ENCODE assay signal across 13 cellular contexts in genomic region chr9:134545213-134546211, GRCh38.
A peak's percentile ranks its signal among the peaks of the same experiment; 100 is the strongest.
DNase-seq lines count a peak whose midpoint lies in the region; ATAC-seq, FAIRE-seq and TF ChIP-seq lines count a peak whose summit lies in the region.
"Had no signal": no experiment of that assay in that cellular context is flagged by ENCODE, and none has a peak within 500 bp of the region (broad histone marks: within the 10 kb centered on the region; RNA-seq: fewer than 3 reads in every experiment).

No MANE protein-coding gene starts in this region.

- H3K4me2 ChIP-seq in BLaER1: peak overlapping the region; percentile 19; the same call in 1 of the 2 replicates

- H3K9ac ChIP-seq in BLaER1: no peak overlapping the region

- no peak overlapping the region for H3K27ac ChIP-seq in BLaER1
- H3K27ac ChIP-seq in left ventricle myocardium inferior (replicated peaks): peak overlapping the region; percentile 72
- H3K27ac ChIP-seq in sigmoid colon: peak overlapping the region; percentile 57 to 80 (median 66)

- H3K27ac Mint-ChIP-seq in activated naive CD4-positive, alpha-beta T cell treated with anti-CD3 and anti-CD28 coated beads, Interleukin-2, amount 50 U/mL, for 72 hours: no peak overlapping the region
- H3K27ac Mint-ChIP-seq: CD8-positive, alpha-beta memory T cell had no signal

- H3K27me3 ChIP-seq in BLaER1 (no peaks in the 10 kb centered on the region), left ventricle myocardium inferior (ENCODE audit: low read depth) (peaks cover 64% of the 10 kb centered on the region), sigmoid colon (no peaks in the 10 kb centered on the region)

- no peak for TF ChIP-seq EP300 in sigmoid colon (IDR thresholded peaks at IDR 0.05)

- DNase-seq in astrocyte of the spinal cord (ENCODE audit: low read depth, low spot score): peak; percentile 72
- peak; percentile 16 for DNase-seq in left ventricle myocardium inferior
- DNase-seq in sigmoid colon: peak; percentile 68
- DNase-seq in stimulated activated CD4-positive, alpha-beta T cell treated with anti-CD3 and anti-CD28 coated beads, Interleukin-4, amount 100 ng/mL, for 24 hours: no peak
- no peak for DNase-seq in activated naive CD4-positive, alpha-beta T cell treated with anti-CD3 and anti-CD28 coated beads, Interleukin-2, amount 50 U/mL, for 72 hours (ENCODE audit: low spot score in 2 of 2)
- DNase-seq in RCC 7860 (ENCODE audit: low spot score): no peak
- DNase-seq: activated CD8-positive, alpha-beta memory T cell treated with anti-CD3 and anti-CD28 coated beads, Interleukin-2, amount 50 U/mL, for 48 hours; CD8-positive, alpha-beta memory T cell; Kasumi-1; NCI-H510A had no signal

- H3K9me3 ChIP-seq in BLaER1 (peaks cover 17% of the 10 kb centered on the region), left ventricle myocardium inferior (replicated peaks) (no peaks in the 10 kb centered on the region), sigmoid colon (no peaks in the 10 kb centered on the region)

- in situ Hi-C loops in astrocyte of the spinal cord (cut with HindIII; ENCODE audit: low sequenced_read_pairs): no loop called here

- H4K20me1 ChIP-seq in BLaER1: no peaks in the 10 kb centered on the region

- H3K36me3 ChIP-seq in BLaER1: no peaks in the 10 kb centered on the region
- no peaks in the 10 kb centered on the region for H3K36me3 ChIP-seq in left ventricle myocardium inferior
- H3K36me3 ChIP-seq in sigmoid colon: no peaks in the 10 kb centered on the region

- no peak for FAIRE-seq in RCC 7860 (lab: Jason Lieb, UNC)

- 57 to 70% methylated on average over 36 of the region's 36 CpGs for whole genome bisulfite sequencing in sigmoid colon, 2 donors

- TF ChIP-seq CTCF in astrocyte of the spinal cord (IDR thresholded peaks at IDR 0.05; ENCODE audit: low read depth, low read length): no peak
- TF ChIP-seq CTCF in left ventricle myocardium inferior (IDR thresholded peaks at IDR 0.05; ENCODE audit: borderline replicate concordance): no peak
- no peak for TF ChIP-seq CTCF in sigmoid colon (IDR thresholded peaks at IDR 0.05)

- no peak for ATAC-seq in HG03457 (IDR thresholded peaks at IDR 0.05; ENCODE audit: unreplicated experiment)
- no peak for ATAC-seq in activated naive CD4-positive, alpha-beta T cell treated with anti-CD3 and anti-CD28 coated beads, Interleukin-2, amount 50 U/mL, for 72 hours

- H3K9me3 Mint-ChIP-seq in activated naive CD4-positive, alpha-beta T cell treated with anti-CD3 and anti-CD28 coated beads, Interleukin-2, amount 50 U/mL, for 72 hours: no peaks in the 10 kb centered on the region
- H3K9me3 Mint-ChIP-seq: central memory CD8-positive, alpha-beta T cell had no signal

- intact Hi-C loops in left ventricle myocardium inferior (cut with micrococcal nuclease) (no loop called here), sigmoid colon (cut with DNase I) (loop anchor here (5.0 kb wide), 1 partner anchor 88 kb away; no protein-coding TSS in a partner anchor)

- H3K4me3 ChIP-seq in BLaER1 (no peak overlapping the region), astrocyte of the spinal cord (ENCODE audit: low read depth, low read length) (no peak overlapping the region), left ventricle myocardium inferior (peak overlapping the region; percentile 4), sigmoid colon (peak overlapping the region in 2 of 4 donors; percentile 15 to 30)

- H3K4me1 ChIP-seq in BLaER1 (peaks cover 57% of the 10 kb centered on the region), left ventricle myocardium inferior (peaks cover 15% of the 10 kb centered on the region), sigmoid colon (peaks cover 0 to 31% (median 24%) of the 10 kb centered on the region in 4 donors)

- peaks cover 0 to 2% of the 10 kb centered on the region in 2 donors for H3K36me3 Mint-ChIP-seq in activated naive CD4-positive, alpha-beta T cell treated with anti-CD3 and anti-CD28 coated beads, Interleukin-2, amount 50 U/mL, for 72 hours
- H3K36me3 Mint-ChIP-seq: CD8-positive, alpha-beta memory T cell had no signal

- no peak for TF ChIP-seq POLR2A in sigmoid colon (IDR thresholded peaks at IDR 0.05)

Comparison
In these comparisons a context has a peak if more than half of its experiments do, and no peak if none do; other contexts are left out.
1. DNase-seq: peak in astrocyte of the spinal cord (single experiment), left ventricle myocardium inferior (single experiment) and sigmoid colon (single experiment); none in stimulated activated CD4-positive, alpha-beta T cell treated with anti-CD3 and anti-CD28 coated beads, Interleukin-4, amount 100 ng/mL, for 24 hours (single experiment), activated naive CD4-positive, alpha-beta T cell treated with anti-CD3 and anti-CD28 coated beads, Interleukin-2, amount 50 U/mL, for 72 hours (0 of 2) and RCC 7860 (single experiment).